ENCODE assay signal across 6 cellular contexts in genomic region chr16:30996324-30996999, GRCh38. TPM values are rescaled to one million over a fixed set of nuclear protein-coding genes. Genes with fewer than 3 reads are reported as not detected.
A peak's percentile ranks its signal among the peaks of the same experiment; 100 is the strongest.
DNase-seq lines count a peak whose midpoint lies in the region; ATAC-seq and TF ChIP-seq lines count a peak whose summit lies in the region.

No MANE protein-coding gene starts in this region.

- peaks cover 14% of the 10 kb centered on the region for H3K27me3 ChIP-seq in cardiac muscle cell

- DNase-seq in Right ventricle myocardium inferior (ENCODE audit: missing footprints): no peak
- no peak for DNase-seq in cardiac septum (ENCODE audit: low spot score)
- no peak for DNase-seq in cardiac muscle cell (ENCODE audit: low read depth in 1 of 2, low spot score in 1 of 2)
- DNase-seq in type B pancreatic cell (ENCODE audit: extremely low spot score, unreplicated experiment): no peak
- no peak for DNase-seq in SIG-M5 (lab: John Stamatoyannopoulos, UW)
- no peak for DNase-seq in islet precursor cell

- peaks cover 4% of the 10 kb centered on the region for H3K36me3 Mint-ChIP-seq in type B pancreatic cell

- no peak overlapping the region for H3K27ac ChIP-seq in cardiac muscle cell

- peaks cover 4% of the 10 kb centered on the region for H3K4me1 ChIP-seq in cardiac muscle cell (ENCODE audit: low read depth)

- peak; percentile 2 for ATAC-seq in Right ventricle myocardium inferior

- no peaks in the 10 kb centered on the region for H3K9me3 ChIP-seq in cardiac muscle cell (ENCODE audit: low read depth)

- intact Hi-C loops in Right ventricle myocardium inferior (cut with DNase I) (loop anchor here (5.0 kb wide), 1 partner anchor 76 kb away; the partner anchor contains the start of genes ZNF646 and ZNF668), cardiac septum (cut with DNase I) (no loop called here)

- H3K36me3 ChIP-seq in cardiac muscle cell: no peaks in the 10 kb centered on the region

- peak overlapping the region; percentile 81 for H3K4me3 Mint-ChIP-seq in type B pancreatic cell

- H3K27me3 Mint-ChIP-seq in type B pancreatic cell: peaks cover 11% of the 10 kb centered on the region

- no peak for TF ChIP-seq CTCF in cardiac muscle cell (IDR thresholded peaks at IDR 0.05; ENCODE audit: low read depth, low read length)
- no peak for TF ChIP-seq CTCF in type B pancreatic cell (conservative IDR thresholded peaks at IDR 0.05)

- no peaks in the 10 kb centered on the region for H3K9me3 Mint-ChIP-seq in type B pancreatic cell

- H3K27ac Mint-ChIP-seq in type B pancreatic cell: peak overlapping the region; percentile 81

- H3K4me1 Mint-ChIP-seq in type B pancreatic cell (ENCODE audit: unreplicated experiment): peaks cover 7% of the 10 kb centered on the region

- peak overlapping the region; percentile 30 for H3K4me3 ChIP-seq in cardiac muscle cell

RNA-seq across cellular contexts. Expression of gene HSD3B7, which starts 11.5 kb away (rescaled TPM):
- total RNA-seq in Right ventricle myocardium inferior (7.0 TPM), cardiac septum (5.4 TPM), cardiac muscle cell (5.8 and 6.5 TPM in 2 replicates), type B pancreatic cell (ENCODE audit: low replicate concordance) (5.8 and 6.9 TPM in 2 replicates)
- 7.5 and 8.5 TPM in 2 replicates for polyA plus RNA-seq in cardiac muscle cell

RNA-seq across cellular contexts. Expression of gene STX1B, which starts 14.0 kb away (rescaled TPM):
- total RNA-seq in Right ventricle myocardium inferior (0.41 TPM), cardiac septum (1.6 TPM), cardiac muscle cell (8.1 and 13.7 TPM in 2 replicates), type B pancreatic cell (ENCODE audit: low replicate concordance) (1.0 and 9.9 TPM in 2 replicates)
- polyA plus RNA-seq in cardiac muscle cell: 5.6 and 8.0 TPM in 2 replicates

RNA-seq across cellular contexts. Expression of gene STX4, which starts 36.9 kb away (rescaled TPM):
- 42.3 TPM for total RNA-seq in Right ventricle myocardium inferior
- 41.1 TPM for total RNA-seq in cardiac septum
- total RNA-seq in cardiac muscle cell: 25.3 and 26.7 TPM in 2 replicates
- polyA plus RNA-seq in cardiac muscle cell: 48.3 and 53.2 TPM in 2 replicates
- 35.3 and 38.5 TPM in 2 replicates for total RNA-seq in type B pancreatic cell (ENCODE audit: low replicate concordance)

RNA-seq across cellular contexts. Expression of gene SETD1A, which starts 38.9 kb away (rescaled TPM):
- total RNA-seq in Right ventricle myocardium inferior (9.4 TPM), cardiac septum (9.6 TPM), cardiac muscle cell (10.4 and 32.3 TPM in 2 replicates), type B pancreatic cell (ENCODE audit: low replicate concordance) (19.3 and 25.0 TPM in 2 replicates)
- 1.9 and 4.4 TPM in 2 replicates for polyA plus RNA-seq in cardiac muscle cell

RNA-seq across cellular contexts. Expression of gene ORAI3, which starts 47.6 kb away (rescaled TPM):
- total RNA-seq in Right ventricle myocardium inferior (11.4 TPM), cardiac septum (9.5 TPM), cardiac muscle cell (88.5 and 123 TPM in 2 replicates), type B pancreatic cell (ENCODE audit: low replicate concordance) (18.7 and 19.4 TPM in 2 replicates)
- polyA plus RNA-seq in cardiac muscle cell: 94.5 and 101 TPM in 2 replicates
